ENCODE assay signal across 8 cellular contexts in genomic region chr5:16617272-16617973, GRCh38. TPM values are rescaled to one million over a fixed set of nuclear protein-coding genes. Genes with fewer than 3 reads are reported as not detected.
DNase-seq lines count a peak whose midpoint lies in the region; TF ChIP-seq lines count a peak whose summit lies in the region.

No MANE protein-coding gene starts in this region.

- H3K4me2 ChIP-seq in OCI-LY1 (ENCODE audit: low read length): peak overlapping the region; percentile 41; the same call in 1 of the 2 replicates

- H3K9ac ChIP-seq in ES-I3 (ENCODE audit: low read depth, low read length): peak overlapping the region; percentile 80
- H3K9ac ChIP-seq in OCI-LY1 (ENCODE audit: low read length): no peak overlapping the region

- peak; percentile 69 for DNase-seq in activated naive CD4-positive, alpha-beta T cell treated with anti-CD3 and anti-CD28 coated beads, Interleukin-2, amount 50 U/mL, for 16 hours
- no peak for DNase-seq in kidney epithelial cell (ENCODE audit: low read depth)
- DNase-seq in stimulated activated CD8-positive, alpha-beta memory T cell treated with anti-CD3 and anti-CD28 coated beads, Interleukin-7, amount 100 ng/mL, for 4 hours (ENCODE audit: low read depth in 2 of 2): peak; percentile 38 to 41
- no peak for DNase-seq in DMS79 treated with DMSO at 0.1 percent for 48 hours (lab: John Stamatoyannopoulos, UW)
- no peak for DNase-seq in HPDE6-E6E7 (ENCODE audit: extremely low spot score)
- no peak for DNase-seq in NCI-H128 (lab: John Stamatoyannopoulos, UW; ENCODE audit: unreplicated experiment)

- no peak for TF ChIP-seq CTCF in OCI-LY1 (IDR thresholded peaks at IDR 0.05; ENCODE audit: low read length)
- no peak for TF ChIP-seq CTCF in kidney epithelial cell (IDR thresholded peaks at IDR 0.05; ENCODE audit: insufficient read depth, low read length, poor library complexity, severe bottlenecking)

- H3K79me2 ChIP-seq in OCI-LY1 (ENCODE audit: insufficient read depth, low read length): no peaks in the 10 kb centered on the region

- H3K4me3 ChIP-seq in OCI-LY1 (ENCODE audit: low read depth, low read length, poor library complexity, severe bottlenecking): peak overlapping the region; percentile 51
- peak overlapping the region; percentile 61 for H3K4me3 ChIP-seq in kidney epithelial cell (ENCODE audit: low read depth, low read length)

- no peaks in the 10 kb centered on the region for H3K9me2 ChIP-seq in OCI-LY1 (ENCODE audit: low read depth, low read length)

- H2AFZ ChIP-seq in OCI-LY1 (ENCODE audit: low read length): no peak overlapping the region

- H3K4me1 ChIP-seq in ES-I3 (ENCODE audit: insufficient read depth, low read length): peaks cover 7% of the 10 kb centered on the region
- peaks cover 5% of the 10 kb centered on the region for H3K4me1 ChIP-seq in OCI-LY1 (ENCODE audit: insufficient read depth, low read length, severe bottlenecking)

- H3K27me3 ChIP-seq in OCI-LY1 (ENCODE audit: insufficient read depth, low read length) (no peaks in the 10 kb centered on the region), kidney epithelial cell (ENCODE audit: control insufficient read depth, insufficient read depth, low read length) (peaks cover 7% of the 10 kb centered on the region)

- no peaks in the 10 kb centered on the region for H3F3A ChIP-seq in OCI-LY1 (ENCODE audit: insufficient read depth, low read length)

- no peak overlapping the region for H3K27ac ChIP-seq in OCI-LY1 (ENCODE audit: low read depth, low read length, poor library complexity, severe bottlenecking)

- no peaks in the 10 kb centered on the region for H3K36me3 ChIP-seq in ES-I3 (ENCODE audit: insufficient read depth, low read length)
- H3K36me3 ChIP-seq in OCI-LY1 (ENCODE audit: insufficient read depth, low read length): no peaks in the 10 kb centered on the region
- H3K36me3 ChIP-seq in kidney epithelial cell (ENCODE audit: control insufficient read depth, insufficient read depth, low read length): no peaks in the 10 kb centered on the region

- H3K9me3 ChIP-seq in ES-I3 (ENCODE audit: control insufficient read depth, insufficient read depth, low read length) (no peaks in the 10 kb centered on the region), OCI-LY1 (ENCODE audit: low read length) (no peaks in the 10 kb centered on the region)

- H4K20me1 ChIP-seq in OCI-LY1 (ENCODE audit: insufficient read depth, low read length): no peaks in the 10 kb centered on the region

RNA-seq across cellular contexts. Expression of gene RETREG1, which starts 0.6 kb away (rescaled TPM):
- total RNA-seq in kidney epithelial cell: 14.8 and 17.0 TPM in 2 replicates

Comparison
In these comparisons a context has a peak if more than half of its experiments do, and no peak if none do; other contexts are left out.
1. DNase-seq: peak in activated naive CD4-positive, alpha-beta T cell treated with anti-CD3 and anti-CD28 coated beads, Interleukin-2, amount 50 U/mL, for 16 hours (single experiment) and stimulated activated CD8-positive, alpha-beta memory T cell treated with anti-CD3 and anti-CD28 coated beads, Interleukin-7, amount 100 ng/mL, for 4 hours (2 of 2); none in kidney epithelial cell (single experiment), DMS79 treated with DMSO at 0.1 percent for 48 hours (single experiment), HPDE6-E6E7 (single experiment) and NCI-H128 (single experiment).